In genomic region chr3:194337965-194338753, GRCh38 we compare ENCODE assay signal across 21 cellular contexts. TPM values are rescaled to one million over a fixed set of nuclear protein-coding genes. Genes with fewer than 3 reads are reported as not detected.
"Had no signal": no experiment of that assay in that cellular context is flagged by ENCODE, and none has a peak within 500 bp of the region (broad histone marks: within the 10 kb centered on the region; RNA-seq: fewer than 3 reads in every experiment).

No MANE protein-coding gene starts in this region.

- H3K4me1 Mint-ChIP-seq: activated CD4-positive, alpha-beta T cell treated with anti-CD3 and anti-CD28 coated beads for 36 hours; activated naive CD4-positive, alpha-beta T cell treated with anti-CD3 and anti-CD28 coated beads, Interleukin-2, amount 50 U/mL, for 24 hours had no signal

- H3K36me3 ChIP-seq: colonic mucosa, heart right ventricle, thyroid gland had no signal

- H3K9me3 Mint-ChIP-seq: activated CD4-positive, alpha-beta memory T cell treated with anti-CD3 and anti-CD28 coated beads, Interleukin-2, amount 10 ng/mL, durations not matched to agents 7 days and 5 days; activated naive CD4-positive, alpha-beta T cell treated with anti-CD3 and anti-CD28 coated beads, Interleukin-2, amount 50 U/mL, for 24 hours; activated T-cell treated with anti-CD3 and anti-CD28 coated beads, Interleukin-2, amount 50 U/mL, for 4 hours; naive thymus-derived CD4-positive, alpha-beta T cell; stimulated activated naive B cell treated with anti-CD40 and anti-IgM and Interleukin-4, amounts not matched to agents 10 μg/mL and 1 μg/mL and 100 μg/mL, for 72 hours had no signal

- H3K27ac Mint-ChIP-seq: activated CD4-positive, alpha-beta memory T cell treated with anti-CD3 and anti-CD28 coated beads, Interleukin-2, amount 10 ng/mL, durations not matched to agents 7 days and 5 days; activated CD4-positive, alpha-beta T cell treated with anti-CD3 and anti-CD28 coated beads for 36 hours; activated naive CD4-positive, alpha-beta T cell treated with anti-CD3 and anti-CD28 coated beads, Interleukin-2, amount 50 U/mL, for 24 hours; stimulated activated naive B cell treated with anti-CD40 and anti-IgM and Interleukin-4, amounts not matched to agents 10 μg/mL and 1 μg/mL and 100 μg/mL, for 72 hours had no signal

- DNase-seq: activated CD4-positive, alpha-beta memory T cell treated with anti-CD3 and anti-CD28 coated beads, Interleukin-2, amount 10 ng/mL, durations not matched to agents 7 days and 5 days; activated CD4-positive, alpha-beta T cell treated with anti-CD3 and anti-CD28 coated beads for 36 hours; activated effector memory CD4-positive, alpha-beta T cell treated with Interleukin-2 at 50 U/mL for 16 hours; activated T-cell treated with anti-CD3 and anti-CD28 coated beads, Interleukin-2, amount 50 U/mL, for 4 hours; colonic mucosa; foreskin melanocyte; heart right ventricle; left colon; mammary epithelial cell; naive thymus-derived CD4-positive, alpha-beta T cell; stimulated activated CD4-positive, alpha-beta T cell treated with anti-CD3 and anti-CD28 coated beads, Interleukin-2, amount 100 ng/mL, for 48 hours; stimulated activated naive B cell treated with anti-CD40 and anti-IgM and Interleukin-4, amounts not matched to agents 10 μg/mL and 1 μg/mL and 100 μg/mL, for 72 hours; thyroid gland had no signal

- H3K27ac ChIP-seq: colonic mucosa, heart right ventricle, parathyroid adenoma, thyroid gland, VCaP had no signal

- H2AFZ ChIP-seq: parathyroid adenoma had no signal

- H3K36me3 Mint-ChIP-seq: activated naive CD4-positive, alpha-beta T cell treated with anti-CD3 and anti-CD28 coated beads, Interleukin-2, amount 50 U/mL, for 24 hours; naive thymus-derived CD4-positive, alpha-beta T cell; stimulated activated naive B cell treated with anti-CD40 and anti-IgM and Interleukin-4, amounts not matched to agents 10 μg/mL and 1 μg/mL and 100 μg/mL, for 72 hours had no signal

- H3K79me2 ChIP-seq: parathyroid adenoma had no signal

- H3K9ac ChIP-seq: parathyroid adenoma had no signal

- H3K9me3 ChIP-seq: colonic mucosa, heart right ventricle, mucosa of descending colon, thyroid gland had no signal

- H3K4me3 Mint-ChIP-seq: activated CD4-positive, alpha-beta memory T cell treated with anti-CD3 and anti-CD28 coated beads, Interleukin-2, amount 10 ng/mL, durations not matched to agents 7 days and 5 days; activated CD4-positive, alpha-beta T cell treated with anti-CD3 and anti-CD28 coated beads for 36 hours; activated naive CD4-positive, alpha-beta T cell treated with anti-CD3 and anti-CD28 coated beads, Interleukin-2, amount 50 U/mL, for 24 hours; activated T-cell treated with anti-CD3 and anti-CD28 coated beads, Interleukin-2, amount 50 U/mL, for 4 hours; naive thymus-derived CD4-positive, alpha-beta T cell; stimulated activated naive B cell treated with anti-CD40 and anti-IgM and Interleukin-4, amounts not matched to agents 10 μg/mL and 1 μg/mL and 100 μg/mL, for 72 hours had no signal

- ATAC-seq: activated CD4-positive, alpha-beta T cell treated with anti-CD3 and anti-CD28 coated beads for 36 hours; activated T-cell treated with anti-CD3 and anti-CD28 coated beads, Interleukin-2, amount 50 U/mL, for 4 hours; heart right ventricle; left colon; mucosa of descending colon; naive thymus-derived CD4-positive, alpha-beta T cell; stimulated activated naive B cell treated with anti-CD40 and anti-IgM and Interleukin-4, amounts not matched to agents 10 μg/mL and 1 μg/mL and 100 μg/mL, for 72 hours had no signal

- H3K27me3 ChIP-seq: thyroid gland had no signal

- H3K4me3 ChIP-seq: colonic mucosa, heart right ventricle, mucosa of descending colon, thyroid gland had no signal

- H3K4me1 ChIP-seq: colonic mucosa, parathyroid adenoma had no signal

RNA-seq across cellular contexts. Expression of gene CPN2, which starts 13.0 kb away (rescaled TPM):
- total RNA-seq: activated CD4-positive, alpha-beta memory T cell treated with anti-CD3 and anti-CD28 coated beads, Interleukin-2, amount 10 ng/mL, durations not matched to agents 7 days and 5 days; activated CD4-positive, alpha-beta T cell treated with anti-CD3 and anti-CD28 coated beads for 36 hours; esophagus mucosa; left colon; mammary epithelial cell; naive thymus-derived CD4-positive, alpha-beta T cell; T-helper 1 cell treated with Interleukin-12 subunit alpha and Interleukin-12 subunit beta and Interleukin-4 antibody, amounts not matched to agents 30 ng/mL and 1 ng/mL, for 36 hours; thyroid gland; urinary bladder had no signal
- polyA plus RNA-seq: mammary epithelial cell; naive thymus-derived CD4-positive, alpha-beta T cell had no signal

RNA-seq across cellular contexts. Expression of gene LRRC15, which starts 31.4 kb away (rescaled TPM):
- total RNA-seq: activated CD4-positive, alpha-beta memory T cell treated with anti-CD3 and anti-CD28 coated beads, Interleukin-2, amount 10 ng/mL, durations not matched to agents 7 days and 5 days; activated T-cell treated with anti-CD3 and anti-CD28 coated beads, Interleukin-2, amount 50 U/mL, for 4 hours; naive thymus-derived CD4-positive, alpha-beta T cell; renal cortical epithelial cell; T-helper 1 cell treated with Interleukin-12 subunit alpha and Interleukin-12 subunit beta and Interleukin-4 antibody, amounts not matched to agents 30 ng/mL and 1 ng/mL, for 36 hours had no signal
- polyA plus RNA-seq: mammary epithelial cell; naive thymus-derived CD4-positive, alpha-beta T cell had no signal
